Comparison of ENCODE assay signal across 9 cellular contexts in genomic region chr17:29389994-29390855, GRCh38. TPM values are rescaled to one million over a fixed set of nuclear protein-coding genes. Genes with fewer than 3 reads are reported as not detected.
DNase-seq lines count a peak whose midpoint lies in the region; ATAC-seq, FAIRE-seq and TF ChIP-seq lines count a peak whose summit lies in the region.
"Had no signal": no experiment of that assay in that cellular context is flagged by ENCODE, and none has a peak within 500 bp of the region (broad histone marks: within the 10 kb centered on the region; RNA-seq: fewer than 3 reads in every experiment).

Gene TAOK1, plus strand, starts transcription at chr17:29390363. Its CDS starts 61,186 bp downstream, at chr17:29451549.

- H3K27ac ChIP-seq in kidney (ENCODE audit: low read depth in 2 of 2, low read length in 2 of 2) = peak within 1 kb of the TSS; percentile 89 to 93

- DNase-seq in AG20443 (ENCODE audit: low spot score) (peak; percentile 98), NCI-H524 treated with DMSO at 0.1 percent for 48 hours (lab: John Stamatoyannopoulos, UW) (peak; percentile 95), chondrocyte (ENCODE audit: low spot score) (peak; percentile 100), kidney (peak; percentile 99)
- DNase-seq in activated CD4-positive, alpha-beta T cell treated with anti-CD3 and anti-CD28 coated beads for 36 hours = peak; percentile 99
- peak; percentile 93 to 96 for DNase-seq in stimulated activated CD4-positive, alpha-beta T cell treated with anti-CD3 and anti-CD28 coated beads, Interleukin-15, amount 100 ng/mL, for 1 hour (ENCODE audit: low read depth in 1 of 2, low spot score in 1 of 2)

- intact Hi-C loops in activated CD4-positive, alpha-beta T cell treated with anti-CD3 and anti-CD28 coated beads for 36 hours (cut with DNase I, micrococcal nuclease) = loop anchor here (1.0 to 5.0 kb wide), 9 partner anchors 57 to 727 kb away; partner anchors contain the start of genes ABHD15 (in 2 of the 2), NSRP1 (in 1 of the 2) and NUFIP2 (in 1 of the 2)
- intact Hi-C loops in kidney (cut with DNase I) = no loop called here

- POLR2A ChIA-PET in activated CD4-positive, alpha-beta T cell treated with anti-CD3 and anti-CD28 coated beads for 36 hours (lab: Charles Lee) = no interaction called here

- H3K36me3 Mint-ChIP-seq in activated CD4-positive, alpha-beta T cell treated with anti-CD3 and anti-CD28 coated beads for 36 hours (ENCODE audit: low read depth) = peaks cover 10% of the 10 kb centered on the region
- no peaks in the 10 kb centered on the region for H3K36me3 Mint-ChIP-seq in chondrocyte (ENCODE audit: low read depth)

- FAIRE-seq in kidney (lab: Jason Lieb, UNC) = peak; percentile 27
- FAIRE-seq: colon had no signal

- TF ChIP-seq CTCF in chondrocyte (IDR thresholded peaks at IDR 0.05) (no peak), kidney (IDR thresholded peaks at IDR 0.05; ENCODE audit: borderline replicate concordance, extremely low read depth, insufficient read depth) (no peak)

- peak within 1 kb of the TSS; percentile 92 to 94 for H3K4me3 ChIP-seq in kidney (ENCODE audit: low read length in 2 of 2)

- peak within 1 kb of the TSS; percentile 94 for H3K27ac Mint-ChIP-seq in activated CD4-positive, alpha-beta T cell treated with anti-CD3 and anti-CD28 coated beads for 36 hours
- peak within 1 kb of the TSS; percentile 93 for H3K27ac Mint-ChIP-seq in chondrocyte (ENCODE audit: unreplicated experiment)

- TF ChIP-seq POLR2A in GM19193 (IDR thresholded peaks at IDR 0.05; ENCODE audit: extremely low read depth, insufficient read depth, insufficient read length) = peak; percentile 97

- H3K9me3 Mint-ChIP-seq in activated CD4-positive, alpha-beta T cell treated with anti-CD3 and anti-CD28 coated beads for 36 hours (ENCODE audit: low read depth) = no peaks in the 10 kb centered on the region
- no peaks in the 10 kb centered on the region for H3K9me3 Mint-ChIP-seq in chondrocyte (ENCODE audit: low read depth)

- H3K4me1 Mint-ChIP-seq in activated CD4-positive, alpha-beta T cell treated with anti-CD3 and anti-CD28 coated beads for 36 hours = peaks cover 36% of the 10 kb centered on the region
- H3K4me1 Mint-ChIP-seq in chondrocyte (ENCODE audit: low read depth) = peaks cover 40% of the 10 kb centered on the region

- H3K9me3 ChIP-seq in kidney (ENCODE audit: control insufficient read depth in 1 of 2, low read length in 2 of 2) = no peaks in the 10 kb centered on the region

- H3K4me1 ChIP-seq in kidney (ENCODE audit: control insufficient read depth in 1 of 2, insufficient read depth in 1 of 2, low read depth in 1 of 2, low read length in 2 of 2) = peaks cover 2 to 9% of the 10 kb centered on the region in 2 donors

- H3K36me3 ChIP-seq in kidney (ENCODE audit: control insufficient read depth in 1 of 2, insufficient read depth in 2 of 2, low read length in 2 of 2) = no peaks in the 10 kb centered on the region

- peak; percentile 74 for ATAC-seq in HG03442 (IDR thresholded peaks at IDR 0.05; ENCODE audit: unreplicated experiment)
- ATAC-seq in activated CD4-positive, alpha-beta T cell treated with anti-CD3 and anti-CD28 coated beads for 36 hours = peak; percentile 95

- no peaks in the 10 kb centered on the region for H3K27me3 Mint-ChIP-seq in activated CD4-positive, alpha-beta T cell treated with anti-CD3 and anti-CD28 coated beads for 36 hours
- H3K27me3 Mint-ChIP-seq in chondrocyte (ENCODE audit: low read depth) = no peaks in the 10 kb centered on the region

- CTCF ChIA-PET in activated CD4-positive, alpha-beta T cell treated with anti-CD3 and anti-CD28 coated beads for 36 hours (lab: Charles Lee) = interaction anchor here (0.7 to 1.2 kb wide), 3 partner anchors 20 to 331 kb away, joined by 3 to 5 read pairs (median 3); no protein-coding TSS in a partner anchor

- peak within 1 kb of the TSS; percentile 89 to 95 for H3K9ac ChIP-seq in kidney (ENCODE audit: low read length in 2 of 2)

- H3K4me3 Mint-ChIP-seq in activated CD4-positive, alpha-beta T cell treated with anti-CD3 and anti-CD28 coated beads for 36 hours = peak within 1 kb of the TSS; percentile 81
- peak within 1 kb of the TSS; percentile 94 for H3K4me3 Mint-ChIP-seq in chondrocyte (ENCODE audit: unreplicated experiment)

RNA-seq across cellular contexts. Expression of gene TAOK1, which starts in this region (rescaled TPM):
- 10 to 100 TPM; 29.9 to 35.1 TPM for total RNA-seq in activated CD4-positive, alpha-beta T cell treated with anti-CD3 and anti-CD28 coated beads for 36 hours
- total RNA-seq in chondrocyte (77.7 to 87.1 TPM (median 85.7 TPM) in 3 replicates), kidney (74.9 TPM)
- 5.0 TPM for polyA plus RNA-seq in kidney (ENCODE audit: insufficient read depth, low read depth, low replicate concordance)

Comparison
In these comparisons a context has a peak if more than half of its experiments do, and no peak if none do; other contexts are left out.
1. Peak in every context shown above with its lines: DNase-seq, ATAC-seq, H3K4me3 ChIP-seq and H3K27ac ChIP-seq.